ENCODE assay signal across 8 cellular contexts in genomic region chr3:196179380-196180308, GRCh38. TPM values are rescaled to one million over a fixed set of nuclear protein-coding genes. Genes with fewer than 3 reads are reported as not detected.
DNase-seq lines count a peak whose midpoint lies in the region; ATAC-seq and TF ChIP-seq lines count a peak whose summit lies in the region.

No MANE protein-coding gene starts in this region.

- H3K4me3 Mint-ChIP-seq in neural progenitor cell: no peak overlapping the region

- TF ChIP-seq POLR2A in transverse colon (IDR thresholded peaks at IDR 0.05): peak; percentile 22

- H3K36me3 Mint-ChIP-seq in neural progenitor cell: no peaks in the 10 kb centered on the region

- no peak for TF ChIP-seq EP300 in transverse colon (IDR thresholded peaks at IDR 0.05; ENCODE audit: low read depth)

- intact Hi-C loops in transverse colon (cut with DNase I; ENCODE audit: low total_unique reads): no loop called here

- no peak overlapping the region for H3K9ac ChIP-seq in neural progenitor cell

- no peaks in the 10 kb centered on the region for H4K20me1 ChIP-seq in neural progenitor cell (ENCODE audit: low read depth)

- peak overlapping the region; percentile 24 for H3K27ac Mint-ChIP-seq in neural progenitor cell

- no peak overlapping the region for H3K27ac ChIP-seq in neural progenitor cell
- H3K27ac ChIP-seq in transverse colon: peak overlapping the region; percentile 72 to 84 (median 78)

- H3K36me3 ChIP-seq in neural progenitor cell (no peaks in the 10 kb centered on the region), transverse colon (no peaks in the 10 kb centered on the region)

- H3K4me1 Mint-ChIP-seq in neural progenitor cell: peaks cover 27% of the 10 kb centered on the region

- peaks cover 11% of the 10 kb centered on the region for H3K27me3 Mint-ChIP-seq in neural progenitor cell (ENCODE audit: insufficient read depth, low read depth)

- H3F3A ChIP-seq in neural progenitor cell (ENCODE audit: low read depth): peaks cover 7% of the 10 kb centered on the region

- in situ Hi-C loops in transverse colon (cut with MboI; ENCODE audit: low pct_ligation_motif_present in 1 of 4, low pct_unique_long_range_greater_than_20kb in 1 of 4, low sequenced_read_pairs in 3 of 4): no loop called here

- H3K9me3 Mint-ChIP-seq in neural progenitor cell: no peaks in the 10 kb centered on the region

- ATAC-seq in GM18498 (IDR thresholded peaks at IDR 0.05; ENCODE audit: unreplicated experiment) (peak; percentile 64), HG02623 (IDR thresholded peaks at IDR 0.05; ENCODE audit: unreplicated experiment) (peak; percentile 62)

- H3K9me3 ChIP-seq in neural progenitor cell (ENCODE audit: low read depth) (no peaks in the 10 kb centered on the region), transverse colon (no peaks in the 10 kb centered on the region)

- H3K4me3 ChIP-seq in neural progenitor cell (no peak overlapping the region), transverse colon (no peak overlapping the region)

- TF ChIP-seq CTCF in neural progenitor cell (IDR thresholded peaks at IDR 0.05) (no peak), transverse colon (IDR thresholded peaks at IDR 0.05) (no peak)

- H3K79me2 ChIP-seq in neural progenitor cell (ENCODE audit: low read depth): no peaks in the 10 kb centered on the region

- DNase-seq in NCI-H146 treated with DMSO at 0.1 percent for 48 hours (lab: John Stamatoyannopoulos, UW; ENCODE audit: unreplicated experiment): peak; percentile 29
- DNase-seq in activated CD4-positive, alpha-beta T cell treated with anti-CD3 and anti-CD28 coated beads, Interleukin-2, amount 50 U/mL, for 4 hours: peak; percentile 81 to 85
- peak; percentile 37 to 56 for DNase-seq in dermis microvascular lymphatic vessel endothelial cell (ENCODE audit: low read depth in 2 of 2)
- DNase-seq in neural progenitor cell (ENCODE audit: low spot score): peak; percentile 65
- DNase-seq in transverse colon: peak; percentile 52
- no peak for DNase-seq in OCI-M1 (lab: John Stamatoyannopoulos, UW)

- peaks cover 10% of the 10 kb centered on the region for H3K4me1 ChIP-seq in neural progenitor cell
- H3K4me1 ChIP-seq in transverse colon: peaks cover 6 to 65% (median 39%) of the 10 kb centered on the region in 4 donors

- H3K27me3 ChIP-seq in neural progenitor cell: no peaks in the 10 kb centered on the region
- H3K27me3 ChIP-seq in transverse colon: no peaks in the 10 kb centered on the region

- H3K4me2 ChIP-seq in neural progenitor cell: peak overlapping the region; percentile 34

- peak overlapping the region; percentile 88 for H2AFZ ChIP-seq in neural progenitor cell (replicated peaks)

- 14 to 38% methylated on average over 5 to 24 of the region's 24 CpGs for WGBS in transverse colon (ENCODE audit: low coverage in 1 of 2), 2 donors

RNA-seq across cellular contexts. Expression of gene ZDHHC19, which starts 31.6 kb away (rescaled TPM):
- not detected in 2 replicates for total RNA-seq in dermis microvascular lymphatic vessel endothelial cell
- not detected in 2 replicates for total RNA-seq in neural progenitor cell (ENCODE audit: low replicate concordance)
- total RNA-seq in transverse colon: not detected

RNA-seq across cellular contexts. Expression of gene SLC51A, which starts 36.7 kb away (rescaled TPM):
- total RNA-seq in dermis microvascular lymphatic vessel endothelial cell (not detected in 2 replicates), neural progenitor cell (ENCODE audit: low replicate concordance) (0.28 TPM in 1 of 2 replicates, not detected in the other), transverse colon (100 to 1,000 TPM in 1 of 4 donors, 10 to 100 TPM in 2, 1 to 10 TPM in 1; 7.2 to 123 (median 40.5) TPM)
